Comparison of ENCODE assay signal across 1 cellular context in genomic region chr17:38853292-38854219, GRCh38.
TF ChIP-seq lines count a peak whose summit lies in the region.

Gene RPL23 (minus strand): TSS chr17:38853721. CDS start chr17:38853710, 11 bp downstream.

TF ChIP-seq in GM12878, 131 proteins besides CTCF, POLR2A, EP300 and RAD21 (continued from another document):
- TF ChIP-seq, protein P1, sequence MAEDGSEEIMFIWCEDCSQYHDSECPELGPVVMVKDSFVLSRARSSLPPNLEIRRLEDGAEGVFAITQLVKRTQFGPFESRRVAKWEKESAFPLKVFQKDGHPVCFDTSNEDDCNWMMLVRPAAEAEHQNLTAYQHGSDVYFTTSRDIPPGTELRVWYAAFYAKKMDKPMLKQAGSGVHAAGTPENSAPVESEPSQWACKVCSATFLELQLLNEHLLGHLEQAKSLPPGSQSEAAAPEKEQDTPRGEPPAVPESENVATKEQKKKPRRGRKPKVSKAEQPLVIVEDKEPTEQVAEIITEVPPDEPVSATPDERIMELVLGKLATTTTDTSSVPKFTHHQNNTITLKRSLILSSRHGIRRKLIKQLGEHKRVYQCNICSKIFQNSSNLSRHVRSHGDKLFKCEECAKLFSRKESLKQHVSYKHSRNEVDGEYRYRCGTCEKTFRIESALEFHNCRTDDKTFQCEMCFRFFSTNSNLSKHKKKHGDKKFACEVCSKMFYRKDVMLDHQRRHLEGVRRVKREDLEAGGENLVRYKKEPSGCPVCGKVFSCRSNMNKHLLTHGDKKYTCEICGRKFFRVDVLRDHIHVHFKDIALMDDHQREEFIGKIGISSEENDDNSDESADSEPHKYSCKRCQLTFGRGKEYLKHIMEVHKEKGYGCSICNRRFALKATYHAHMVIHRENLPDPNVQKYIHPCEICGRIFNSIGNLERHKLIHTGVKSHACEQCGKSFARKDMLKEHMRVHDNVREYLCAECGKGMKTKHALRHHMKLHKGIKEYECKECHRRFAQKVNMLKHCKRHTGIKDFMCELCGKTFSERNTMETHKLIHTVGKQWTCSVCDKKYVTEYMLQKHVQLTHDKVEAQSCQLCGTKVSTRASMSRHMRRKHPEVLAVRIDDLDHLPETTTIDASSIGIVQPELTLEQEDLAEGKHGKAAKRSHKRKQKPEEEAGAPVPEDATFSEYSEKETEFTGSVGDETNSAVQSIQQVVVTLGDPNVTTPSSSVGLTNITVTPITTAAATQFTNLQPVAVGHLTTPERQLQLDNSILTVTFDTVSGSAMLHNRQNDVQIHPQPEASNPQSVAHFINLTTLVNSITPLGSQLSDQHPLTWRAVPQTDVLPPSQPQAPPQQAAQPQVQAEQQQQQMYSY (CRISPR knock-in tag; IDR thresholded peaks at IDR 0.05) = peak; percentile 27; the same call in 1 of the 2 replicates
- peak; percentile 99 for TF ChIP-seq RBBP5 (conservative IDR thresholded peaks at IDR 0.05)
